ENCODE assay signal across 8 cellular contexts in genomic region chr10:121696854-121697253, GRCh38.
DNase-seq lines count a peak whose midpoint lies in the region; ATAC-seq and TF ChIP-seq lines count a peak whose summit lies in the region.

No MANE protein-coding gene starts in this region.

- no peaks in the 10 kb centered on the region for H4K20me1 ChIP-seq in mammary epithelial cell (ENCODE audit: insufficient read depth, low read length)
- no peaks in the 10 kb centered on the region for H4K20me1 ChIP-seq in neural cell (ENCODE audit: insufficient read depth)

- in situ Hi-C loops in mammary epithelial cell (cut with MboI; ENCODE audit: low sequenced_read_pairs in 2 of 2) = no loop called here

- no peaks in the 10 kb centered on the region for H3K27me3 ChIP-seq in mammary epithelial cell (ENCODE audit: insufficient read depth, low read length)
- no peaks in the 10 kb centered on the region for H3K27me3 ChIP-seq in neural cell (ENCODE audit: insufficient read depth, low read depth, low read length)

- TF ChIP-seq RAD21 in neural cell (conservative IDR thresholded peaks at IDR 0.05) = no peak

- BruUV-seq in mammary epithelial cell (replicated peaks; lab: Mats Ljungman, UMichigan) = no TSS peak

- H3K9me3 ChIP-seq in mammary epithelial cell (replicated peaks; ENCODE audit: insufficient read depth, low read length) (no peaks in the 10 kb centered on the region), neural cell (ENCODE audit: low read length) (no peaks in the 10 kb centered on the region)

- no peaks in the 10 kb centered on the region for H3K9me2 ChIP-seq in neural cell (ENCODE audit: insufficient read depth, low read length)

- intact Hi-C loops in mammary epithelial cell (cut with micrococcal nuclease) = no loop called here

- H3K79me2 ChIP-seq in mammary epithelial cell (ENCODE audit: insufficient read depth, low read length) (no peaks in the 10 kb centered on the region), neural cell (replicated peaks; ENCODE audit: insufficient read depth, low read length) (no peaks in the 10 kb centered on the region)

- H3K4me2 ChIP-seq in mammary epithelial cell (ENCODE audit: insufficient read depth, low read depth, low read length) = no peak overlapping the region
- no peak overlapping the region for H3K4me2 ChIP-seq in neural cell (ENCODE audit: low read length)

- H3K36me3 ChIP-seq in mammary epithelial cell (ENCODE audit: insufficient read depth, low read length) (no peaks in the 10 kb centered on the region), neural cell (ENCODE audit: insufficient read depth, low read length) (no peaks in the 10 kb centered on the region)

- TF ChIP-seq CTCF in GM12864 (IDR thresholded peaks at IDR 0.05; ENCODE audit: low read depth, low read length, missing control alignments) (peak; percentile 64), mammary epithelial cell (conservative IDR thresholded peaks at IDR 0.05 in 1 of 2, IDR thresholded peaks at IDR 0.05 in 1 of 2; ENCODE audit: extremely low read depth in 1 of 2, insufficient read depth in 1 of 2, low read depth in 1 of 2, low read length in 2 of 2) (peak; percentile 31 to 48), neural cell (IDR thresholded peaks at IDR 0.05; ENCODE audit: poor library complexity, severe bottlenecking) (no peak)

- H3K9ac ChIP-seq in mammary epithelial cell (ENCODE audit: insufficient read depth, low read length) = no peak overlapping the region
- H3K9ac ChIP-seq in neural cell (ENCODE audit: low read length) = no peak overlapping the region

- ATAC-seq in GM21381 (IDR thresholded peaks at IDR 0.05; ENCODE audit: unreplicated experiment) = no peak
- no peak for ATAC-seq in HG03175 (IDR thresholded peaks at IDR 0.05; ENCODE audit: unreplicated experiment)

- WGBS in mammary epithelial cell (ENCODE audit: low coverage, missing lambda C conversion rate) = 93% methylated on average over 3 of the region's 3 CpGs

- dilution Hi-C loops in mammary epithelial cell (cut with HindIII; ENCODE audit: low sequenced_read_pairs) = no loop called here

- no peak overlapping the region for H3K4me3 ChIP-seq in GM12864 (ENCODE audit: low read depth, low read length)
- H3K4me3 ChIP-seq in mammary epithelial cell (replicated peaks in 1 of 3; ENCODE audit: insufficient read depth in 1 of 3, low read depth in 2 of 3, low read length in 3 of 3) = no peak overlapping the region
- H3K4me3 ChIP-seq in neural cell (ENCODE audit: low read length) = no peak overlapping the region

- CTCF ChIA-PET in mammary epithelial cell (lab: Charles Lee; ENCODE audit: low non-redundant PET) = interaction anchor here (0.6 kb wide), 1 partner anchor 830 kb away, joined by 3 read pairs; no protein-coding TSS in a partner anchor

- H2AFZ ChIP-seq in mammary epithelial cell (ENCODE audit: low read depth, low read length) (no peak overlapping the region), neural cell (ENCODE audit: low read depth, low read length) (no peak overlapping the region)

- no peaks in the 10 kb centered on the region for H3F3A ChIP-seq in neural cell (ENCODE audit: insufficient read depth, low read length, poor library complexity, severe bottlenecking)

- DNase-seq in GM12864 (ENCODE audit: low read depth) (no peak), HT1080 (ENCODE audit: low read depth) (peak; percentile 6), mammary epithelial cell (no peak), T-helper 1 cell (no peak), retina (no peak)

- H3K27ac ChIP-seq in mammary epithelial cell (ENCODE audit: insufficient read depth, low read depth, low read length) (no peak overlapping the region), neural cell (ENCODE audit: low read length) (peak overlapping the region; percentile 96)

- H3K4me1 ChIP-seq in mammary epithelial cell (ENCODE audit: insufficient read depth, low read length) = peaks cover 23% of the 10 kb centered on the region

- no peak for TF ChIP-seq EP300 in neural cell (conservative IDR thresholded peaks at IDR 0.05; ENCODE audit: poor library complexity, severe bottlenecking)

TF ChIP-seq in neural cell, 6 proteins besides CTCF, POLR2A, EP300 and RAD21:
- TF ChIP-seq REST (IDR thresholded peaks at IDR 0.05; ENCODE audit: borderline replicate concordance) (no peak), TAF1 (IDR thresholded peaks at IDR 0.05; ENCODE audit: low read depth) (no peak), SMC3 (conservative IDR thresholded peaks at IDR 0.05; ENCODE audit: poor library complexity) (no peak), EZH2 (IDR thresholded peaks at IDR 0.05; ENCODE audit: borderline replicate concordance, insufficient read depth, low read length, poor library complexity, severe bottlenecking) (no peak), POLR2AphosphoS5 (IDR thresholded peaks at IDR 0.05) (no peak), MXI1 (conservative IDR thresholded peaks at IDR 0.05; ENCODE audit: poor library complexity, severe bottlenecking) (no peak)
